Comparison of ENCODE assay signal across 8 cellular contexts in the genomic region with DNA sequence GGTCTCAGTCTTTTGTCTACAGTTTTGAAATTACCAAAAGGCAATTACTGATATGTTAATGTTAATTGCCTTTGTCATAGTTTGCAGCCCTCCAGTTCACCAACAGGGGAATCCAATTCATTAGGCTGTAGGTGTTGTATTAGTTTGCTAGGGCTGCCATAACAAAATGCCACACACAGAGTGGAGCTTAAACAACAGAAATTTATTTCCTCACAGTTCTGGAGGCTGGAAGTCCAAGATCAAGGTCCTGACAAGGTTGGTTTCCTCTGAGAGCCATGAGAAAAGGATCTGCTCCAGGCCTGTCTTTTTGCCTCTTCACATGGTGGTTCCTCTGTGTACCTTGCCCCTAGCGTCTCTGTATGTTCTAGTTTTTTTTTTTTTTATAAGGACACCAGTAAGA. TPM values are rescaled to one million over a fixed set of nuclear protein-coding genes. Genes with fewer than 3 reads are reported as not detected.
DNase-seq lines count a peak whose midpoint lies in the region; ATAC-seq and TF ChIP-seq lines count a peak whose summit lies in the region.
"Had no signal": no experiment of that assay in that cellular context is flagged by ENCODE, and none has a peak within 500 bp of the region (broad histone marks: within the 10 kb centered on the region; RNA-seq: fewer than 3 reads in every experiment).

No MANE protein-coding gene starts in this region.

- H3K36me3 ChIP-seq in HUES6 (ENCODE audit: control insufficient read depth, insufficient read depth, low read length) (peaks cover 48% of the 10 kb centered on the region), iPS-15b (ENCODE audit: control insufficient read depth, insufficient read depth, low read length) (peaks cover 3% of the 10 kb centered on the region), aorta (ENCODE audit: control insufficient read depth in 1 of 2, insufficient read depth in 2 of 2, low read length in 1 of 2) (peaks cover 3 to 7% of the 10 kb centered on the region in 2 donors)

- H3K27me3 Mint-ChIP-seq in activated CD8-positive, alpha-beta T cell treated with anti-CD3 and anti-CD28 coated beads for 36 hours, result no peaks in the 10 kb centered on the region
- H3K27me3 Mint-ChIP-seq in stimulated activated memory B cell treated with anti-CD40 and anti-IgM and Interleukin-4, amounts not matched to agents 10 μg/mL and 1 μg/mL and 100 μg/mL, for 72 hours, result no peaks in the 10 kb centered on the region
- no peaks in the 10 kb centered on the region for H3K27me3 Mint-ChIP-seq in CD14-positive monocyte (ENCODE audit: low read depth in 3 of 3)

- H3K9me3 Mint-ChIP-seq in activated CD8-positive, alpha-beta T cell treated with anti-CD3 and anti-CD28 coated beads for 36 hours, result no peaks in the 10 kb centered on the region
- no peaks in the 10 kb centered on the region for H3K9me3 Mint-ChIP-seq in stimulated activated memory B cell treated with anti-CD40 and anti-IgM and Interleukin-4, amounts not matched to agents 10 μg/mL and 1 μg/mL and 100 μg/mL, for 72 hours
- H3K9me3 Mint-ChIP-seq in CD14-positive monocyte, result peaks cover 8 to 23% (median 13%) of the 10 kb centered on the region in 7 donors

- H3K4me3 ChIP-seq in HUES6 (ENCODE audit: low read depth, low read length) (peak overlapping the region; percentile 96), iPS-15b (ENCODE audit: low read depth, low read length) (peak overlapping the region; percentile 97), aorta (ENCODE audit: low read length in 2 of 2) (peak overlapping the region in 1 of 2 donors; percentile 89)

- no peak for ATAC-seq in activated CD8-positive, alpha-beta T cell treated with anti-CD3 and anti-CD28 coated beads for 36 hours
- ATAC-seq in stimulated activated memory B cell treated with anti-CD40 and anti-IgM and Interleukin-4, amounts not matched to agents 10 μg/mL and 1 μg/mL and 100 μg/mL, for 72 hours, result no peak
- ATAC-seq in HG03095 (IDR thresholded peaks at IDR 0.05; ENCODE audit: unreplicated experiment) (no peak), aorta (ENCODE audit: low FRiP score) (no peak)

- CTCF ChIA-PET in activated CD8-positive, alpha-beta T cell treated with anti-CD3 and anti-CD28 coated beads for 36 hours (lab: Charles Lee), result interaction anchor here (1.0 to 3.7 kb wide), 6 partner anchors 85 to 193 kb away, joined by 3 to 21 read pairs (median 5); a partner anchor contains a TSS

- intact Hi-C loops in activated CD8-positive, alpha-beta T cell treated with anti-CD3 and anti-CD28 coated beads for 36 hours (cut with micrococcal nuclease), result loop anchor here (5.0 to 10.0 kb wide), 2 partner anchors 85 to 122 kb away; a partner anchor contains a TSS
- intact Hi-C loops in CD14-positive monocyte (cut with micrococcal nuclease), result loop anchor here (5.0 to 10.0 kb wide), 5 partner anchors 35 to 230 kb away; a partner anchor contains a TSS
- intact Hi-C loops in aorta (cut with DNase I), result loop anchor here in 1 of 2 donors (2.0 to 10.0 kb wide), 2 partner anchors 18 to 132 kb away; a partner anchor contains a TSS

- H3K27ac ChIP-seq in HUES6 (ENCODE audit: low read depth, low read length) (no peak overlapping the region), aorta (ENCODE audit: low read depth in 1 of 2, low read length in 2 of 2) (no peak overlapping the region)

- H3K4me1 ChIP-seq in HUES6 (ENCODE audit: control insufficient read depth, insufficient read depth, low read length) (no peaks in the 10 kb centered on the region), iPS-15b (ENCODE audit: control insufficient read depth, insufficient read depth, low read length) (no peaks in the 10 kb centered on the region), aorta (ENCODE audit: control insufficient read depth in 1 of 2, insufficient read depth in 2 of 2, low read length in 2 of 2) (peaks cover 0 to 6% of the 10 kb centered on the region in 2 donors)

- H3K9me3 ChIP-seq in HUES6 (ENCODE audit: control insufficient read depth, insufficient read depth, low read depth, low read length) (peaks cover 4% of the 10 kb centered on the region; the same call in 1 of the 2 replicates), iPS-15b (ENCODE audit: control insufficient read depth, insufficient read depth, low read length) (no peaks in the 10 kb centered on the region), aorta (ENCODE audit: control insufficient read depth, low read length) (no peaks in the 10 kb centered on the region)

- no peak for DNase-seq in activated CD8-positive, alpha-beta T cell treated with anti-CD3 and anti-CD28 coated beads for 36 hours
- DNase-seq in CD14-positive monocyte (ENCODE audit: low spot score), result no peak
- DNase-seq in aorta, result no peak
- DNase-seq: NCI-H2107 had no signal

- POLR2A ChIA-PET in activated CD8-positive, alpha-beta T cell treated with anti-CD3 and anti-CD28 coated beads for 36 hours (lab: Charles Lee), result interaction anchor here (0.7 to 3.7 kb wide), 4 partner anchors 18 to 229 kb away, joined by 3 to 22 read pairs (median 14); a partner anchor contains a TSS

- H3K9ac ChIP-seq in HUES6 (ENCODE audit: low read length) (no peak overlapping the region), iPS-15b (ENCODE audit: low read depth, low read length) (no peak overlapping the region)

- TF ChIP-seq CTCF in activated CD8-positive, alpha-beta T cell treated with anti-CD3 and anti-CD28 coated beads for 36 hours (IDR thresholded peaks at IDR 0.05), result no peak
- no peak for TF ChIP-seq CTCF in CD14-positive monocyte (IDR thresholded peaks at IDR 0.05)

- H3K27ac Mint-ChIP-seq in activated CD8-positive, alpha-beta T cell treated with anti-CD3 and anti-CD28 coated beads for 36 hours, result peak overlapping the region; percentile 34
- H3K27ac Mint-ChIP-seq in stimulated activated memory B cell treated with anti-CD40 and anti-IgM and Interleukin-4, amounts not matched to agents 10 μg/mL and 1 μg/mL and 100 μg/mL, for 72 hours, result no peak overlapping the region
- H3K27ac Mint-ChIP-seq in CD14-positive monocyte, result peak overlapping the region in 1 of 7 donors; percentile 96

- no peaks in the 10 kb centered on the region for H3K27me3 ChIP-seq in HUES6 (ENCODE audit: control insufficient read depth, insufficient read depth, low read length)
- no peaks in the 10 kb centered on the region for H3K27me3 ChIP-seq in iPS-15b (ENCODE audit: control insufficient read depth, insufficient read depth, low read length)
- no peaks in the 10 kb centered on the region for H3K27me3 ChIP-seq in aorta (ENCODE audit: control insufficient read depth in 1 of 2, insufficient read depth in 2 of 2, low read length in 1 of 2)

- H3K36me3 Mint-ChIP-seq in activated CD8-positive, alpha-beta T cell treated with anti-CD3 and anti-CD28 coated beads for 36 hours (ENCODE audit: low read depth), result peaks cover 44% of the 10 kb centered on the region
- peaks cover 39% of the 10 kb centered on the region for H3K36me3 Mint-ChIP-seq in stimulated activated memory B cell treated with anti-CD40 and anti-IgM and Interleukin-4, amounts not matched to agents 10 μg/mL and 1 μg/mL and 100 μg/mL, for 72 hours
- H3K36me3 Mint-ChIP-seq in CD14-positive monocyte, result peaks cover 52 to 59% of the 10 kb centered on the region in 2 donors

- H3K4me3 Mint-ChIP-seq in activated CD8-positive, alpha-beta T cell treated with anti-CD3 and anti-CD28 coated beads for 36 hours, result peak overlapping the region; percentile 97
- H3K4me3 Mint-ChIP-seq in stimulated activated memory B cell treated with anti-CD40 and anti-IgM and Interleukin-4, amounts not matched to agents 10 μg/mL and 1 μg/mL and 100 μg/mL, for 72 hours, result peak overlapping the region; percentile 44
- peak overlapping the region in 1 of 2 donors; percentile 99 for H3K4me3 Mint-ChIP-seq in CD14-positive monocyte

- 71 to 88% methylated on average over 1 of the region's 1 CpG for WGBS in aorta, 2 donors

- H3K4me1 Mint-ChIP-seq in activated CD8-positive, alpha-beta T cell treated with anti-CD3 and anti-CD28 coated beads for 36 hours (ENCODE audit: low read depth), result peaks cover 44% of the 10 kb centered on the region
- peaks cover 43% of the 10 kb centered on the region for H3K4me1 Mint-ChIP-seq in stimulated activated memory B cell treated with anti-CD40 and anti-IgM and Interleukin-4, amounts not matched to agents 10 μg/mL and 1 μg/mL and 100 μg/mL, for 72 hours
- H3K4me1 Mint-ChIP-seq in CD14-positive monocyte, result peaks cover 32% of the 10 kb centered on the region

RNA-seq across cellular contexts. Expression of a gene that starts 1.3 kb away (rescaled TPM):
- total RNA-seq in activated CD8-positive, alpha-beta T cell treated with anti-CD3 and anti-CD28 coated beads for 36 hours, result 10 to 100 TPM; 44.7 to 46.0 TPM
- polyA plus RNA-seq in CD14-positive monocyte (10 to 100 TPM; 11.7 to 18.3 TPM), aorta (10 to 100 TPM; 22.2 to 24.3 TPM)
- total RNA-seq in aorta, result 10 to 100 TPM; 22.3 to 26.6 TPM

RNA-seq across cellular contexts. Expression of a gene that starts 17.6 kb away (rescaled TPM):
- total RNA-seq in activated CD8-positive, alpha-beta T cell treated with anti-CD3 and anti-CD28 coated beads for 36 hours, result 10 to 100 TPM; 11.8 to 12.6 TPM
- polyA plus RNA-seq in CD14-positive monocyte (1 to 10 TPM; 1.1 to 1.5 TPM), aorta (1 to 10 TPM; 5.0 to 5.4 TPM)
- total RNA-seq in aorta, result 10 to 100 TPM; 10.8 to 13.0 TPM
